Comparison of ENCODE assay signal across 3 cellular contexts in genomic region chr17:34633760-34634159, GRCh38.
TF ChIP-seq lines count a peak whose summit lies in the region.

No MANE protein-coding gene starts in this region.

TF ChIP-seq in HepG2, 621 proteins besides CTCF, POLR2A, EP300 and RAD21:
- TF ChIP-seq RFX3 (CRISPR knock-in tag; IDR thresholded peaks at IDR 0.05) (no peak), ZNF629 (CRISPR knock-in tag; conservative IDR thresholded peaks at IDR 0.05) (peak; percentile 68)

TF ChIP-seq in K562, 482 proteins besides CTCF, POLR2A, EP300 and RAD21 (continues in another document):
- no peak for TF ChIP-seq GTF2A2 (tag; IDR thresholded peaks at IDR 0.05)
- TF ChIP-seq AFF4 (CRISPR knock-in tag; IDR thresholded peaks at IDR 0.05): no peak
- TF ChIP-seq ZBTB26 (CRISPR knock-in tag; IDR thresholded peaks at IDR 0.05): no peak
- no peak for TF ChIP-seq CBX3 (IDR thresholded peaks at IDR 0.05; ENCODE audit: borderline replicate concordance in 1 of 2, low read length in 2 of 2)
- no peak for TF ChIP-seq MXD1 (CRISPR knock-in tag; IDR thresholded peaks at IDR 0.05; ENCODE audit: borderline replicate concordance, poor library complexity, severe bottlenecking)
- TF ChIP-seq TRIM28 (IDR thresholded peaks at IDR 0.05): no peak
- peak in 1 of 2 experiments; percentile 16; a peak in 1 of 4 replicates for TF ChIP-seq KDM1A (IDR thresholded peaks at IDR 0.05)
- peak; percentile 71 for TF ChIP-seq RBM25 (IDR thresholded peaks at IDR 0.05; ENCODE audit: low read depth, low read length, severe bottlenecking)
- TF ChIP-seq KDM4B (IDR thresholded peaks at IDR 0.05; ENCODE audit: borderline replicate concordance in 2 of 2, low read depth in 1 of 2): no peak
- no peak for TF ChIP-seq CEBPG (CRISPR knock-in tag; IDR thresholded peaks at IDR 0.05)
- TF ChIP-seq CEBPG (tag; conservative IDR thresholded peaks at IDR 0.05 in 1 of 2, IDR thresholded peaks at IDR 0.05 in 1 of 2): no peak
- TF ChIP-seq PURB (CRISPR knock-in tag; IDR thresholded peaks at IDR 0.05; ENCODE audit: low read depth): no peak
- TF ChIP-seq ZFP36 (IDR thresholded peaks at IDR 0.05; ENCODE audit: low read depth, low read length, partially characterized antibody): no peak
- no peak for TF ChIP-seq CHCHD3 (CRISPR knock-in tag; IDR thresholded peaks at IDR 0.05)
- no peak for TF ChIP-seq EWSR1 (IDR thresholded peaks at IDR 0.05; ENCODE audit: borderline replicate concordance, low read depth, partially characterized antibody)
- no peak for TF ChIP-seq ZNF584 (CRISPR knock-in tag; IDR thresholded peaks at IDR 0.05; ENCODE audit: low read depth)
- TF ChIP-seq HNRNPUL1 (IDR thresholded peaks at IDR 0.05; ENCODE audit: low read length): no peak
- no peak for TF ChIP-seq RBFOX2 (IDR thresholded peaks at IDR 0.05; ENCODE audit: low read depth, low read length)
- no peak for TF ChIP-seq L3MBTL2 (IDR thresholded peaks at IDR 0.05)
- no peak for TF ChIP-seq PTBP1 (IDR thresholded peaks at IDR 0.05; ENCODE audit: low read depth, low read length)
- no peak for TF ChIP-seq ZNF444 (CRISPR knock-in tag; IDR thresholded peaks at IDR 0.05)
- peak; percentile 47; the same call in 1 of the 2 replicates for TF ChIP-seq BCOR (IDR thresholded peaks at IDR 0.05)
- TF ChIP-seq, protein P1, sequence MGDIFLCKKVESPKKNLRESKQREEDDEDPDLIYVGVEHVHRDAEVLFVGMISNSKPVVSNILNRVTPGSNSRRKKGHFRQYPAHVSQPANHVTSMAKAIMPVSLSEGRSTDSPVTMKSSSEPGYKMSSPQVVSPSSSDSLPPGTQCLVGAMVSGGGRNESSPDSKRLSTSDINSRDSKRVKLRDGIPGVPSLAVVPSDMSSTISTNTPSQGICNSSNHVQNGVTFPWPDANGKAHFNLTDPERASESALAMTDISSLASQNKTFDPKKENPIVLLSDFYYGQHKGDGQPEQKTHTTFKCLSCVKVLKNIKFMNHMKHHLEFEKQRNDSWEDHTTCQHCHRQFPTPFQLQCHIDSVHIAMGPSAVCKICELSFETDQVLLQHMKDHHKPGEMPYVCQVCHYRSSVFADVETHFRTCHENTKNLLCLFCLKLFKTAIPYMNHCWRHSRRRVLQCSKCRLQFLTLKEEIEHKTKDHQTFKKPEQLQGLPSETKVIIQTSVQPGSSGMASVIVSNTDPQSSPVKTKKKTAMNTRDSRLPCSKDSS (IDR thresholded peaks at IDR 0.05; ENCODE audit: low read depth, partially characterized antibody): no peak

TF ChIP-seq in H1, 55 proteins besides CTCF, POLR2A, EP300 and RAD21:
- TF ChIP-seq MAFK (IDR thresholded peaks at IDR 0.05; ENCODE audit: low read depth, low read length) (no peak), KDM1A (IDR thresholded peaks at IDR 0.05; ENCODE audit: borderline replicate concordance, low read length) (0 out of 2 replicates have a peak, but pooled peaks have one; percentile 10)
